1 cellular context compared by ENCODE assay signal in genomic region chr15:57112178-57112577, GRCh38.
TF ChIP-seq lines count a peak whose summit lies in the region.

No MANE protein-coding gene starts in this region.

TF ChIP-seq in WTC11, 78 proteins besides CTCF, POLR2A, EP300 and RAD21 (continued from another document):
- TF ChIP-seq E2F4 (CRISPR knock-in tag; IDR thresholded peaks at IDR 0.05; ENCODE audit: borderline replicate concordance, low read depth) (no peak), AFF4 (CRISPR knock-in tag; IDR thresholded peaks at IDR 0.05; ENCODE audit: borderline replicate concordance) (no peak), ETV6 (CRISPR knock-in tag; IDR thresholded peaks at IDR 0.05) (no peak)
TF ChIP-seq in WTC11: peak in this region for 0.
